ENCODE assay signal across 15 cellular contexts in genomic region chr7:128065872-128066271, GRCh38. TPM values are rescaled to one million over a fixed set of nuclear protein-coding genes. Genes with fewer than 3 reads are reported as not detected.
DNase-seq lines count a peak whose midpoint lies in the region; ATAC-seq and TF ChIP-seq lines count a peak whose summit lies in the region.
"Had no signal": no experiment of that assay in that cellular context is flagged by ENCODE, and none has a peak within 500 bp of the region (broad histone marks: within the 10 kb centered on the region; RNA-seq: fewer than 3 reads in every experiment).

No MANE protein-coding gene starts in this region.

- H3K27me3 Mint-ChIP-seq in activated T-cell treated with anti-CD3 and anti-CD28 coated beads, Interleukin-2, amount 50 U/mL, for 24 hours = no peaks in the 10 kb centered on the region
- H3K27me3 Mint-ChIP-seq in activated T-cell treated with anti-CD3 and anti-CD28 coated beads, Interleukin-2, amount 50 U/mL, for 72 hours (ENCODE audit: low read depth) = no peaks in the 10 kb centered on the region
- peaks cover 3% of the 10 kb centered on the region for H3K27me3 Mint-ChIP-seq in neural progenitor cell (ENCODE audit: insufficient read depth, low read depth)
- H3K27me3 Mint-ChIP-seq: B cell; CD4-positive, alpha-beta memory T cell had no signal

- H3K27me3 ChIP-seq in mesenchymal stem cell (ENCODE audit: control insufficient read depth in 1 of 2, insufficient read depth in 1 of 2, low read length in 2 of 2) = no peaks in the 10 kb centered on the region
- no peaks in the 10 kb centered on the region for H3K27me3 ChIP-seq in neural progenitor cell

- intact Hi-C loops in posterior vena cava (cut with DNase I) = no loop called here

- H4K20me1 ChIP-seq in neural progenitor cell (ENCODE audit: low read depth) = peaks cover 13% of the 10 kb centered on the region

- no peak for ATAC-seq in activated T-cell treated with anti-CD3 and anti-CD28 coated beads, Interleukin-2, amount 50 U/mL, for 72 hours (replicated peaks in 1 of 2)
- ATAC-seq in GM19455 (IDR thresholded peaks at IDR 0.05; ENCODE audit: unreplicated experiment) = no peak

- TF ChIP-seq CTCF in neural progenitor cell (IDR thresholded peaks at IDR 0.05) = no peak

- H3K36me3 Mint-ChIP-seq in activated T-cell treated with anti-CD3 and anti-CD28 coated beads, Interleukin-2, amount 50 U/mL, for 24 hours (ENCODE audit: low read depth) = peaks cover 60% of the 10 kb centered on the region
- peaks cover 0 to 3% of the 10 kb centered on the region in 2 donors for H3K36me3 Mint-ChIP-seq in activated T-cell treated with anti-CD3 and anti-CD28 coated beads, Interleukin-2, amount 50 U/mL, for 72 hours (ENCODE audit: insufficient read depth in 2 of 2)
- peaks cover 2% of the 10 kb centered on the region for H3K36me3 Mint-ChIP-seq in neural progenitor cell

- H2AFZ ChIP-seq in mesenchymal stem cell (ENCODE audit: low read depth, low read length) = no peak overlapping the region
- no peak overlapping the region for H2AFZ ChIP-seq in neural progenitor cell (replicated peaks)

- H3K14ac ChIP-seq in mesenchymal stem cell (ENCODE audit: low read length in 2 of 2) = no peak overlapping the region

- H3K27ac ChIP-seq in cingulate gyrus (ENCODE audit: low read depth, low read length) (peak overlapping the region; percentile 21), mesenchymal stem cell (ENCODE audit: low read length, poor library complexity, severe bottlenecking) (no peak overlapping the region), neural progenitor cell (no peak overlapping the region)

- no peak overlapping the region for H2BK15ac ChIP-seq in mesenchymal stem cell (ENCODE audit: low read depth, poor library complexity, severe bottlenecking)

- no peak overlapping the region for H3K9ac ChIP-seq in mesenchymal stem cell (ENCODE audit: low read length)
- no peak overlapping the region for H3K9ac ChIP-seq in neural progenitor cell

- H3K4me1 ChIP-seq in mesenchymal stem cell (ENCODE audit: control insufficient read depth, insufficient read depth, low read depth, low read length) = peaks cover 26% of the 10 kb centered on the region
- H3K4me1 ChIP-seq in neural progenitor cell = peaks cover 15% of the 10 kb centered on the region

- H2BK12ac ChIP-seq in mesenchymal stem cell (ENCODE audit: low read length in 2 of 2) = no peak overlapping the region

- no peak overlapping the region for H3K4me3 Mint-ChIP-seq in activated T-cell treated with anti-CD3 and anti-CD28 coated beads, Interleukin-2, amount 50 U/mL, for 24 hours
- no peak overlapping the region for H3K4me3 Mint-ChIP-seq in activated T-cell treated with anti-CD3 and anti-CD28 coated beads, Interleukin-2, amount 50 U/mL, for 72 hours
- H3K4me3 Mint-ChIP-seq in neural progenitor cell = no peak overlapping the region
- H3K4me3 Mint-ChIP-seq: B cell; CD4-positive, alpha-beta memory T cell; H9 had no signal

- H4K91ac ChIP-seq in mesenchymal stem cell (ENCODE audit: low read length) = no peak overlapping the region

- no peak overlapping the region for H3K4ac ChIP-seq in mesenchymal stem cell (ENCODE audit: low read depth in 1 of 2, low read length in 2 of 2)

- H3K4me2 ChIP-seq in mesenchymal stem cell (ENCODE audit: low read length, poor library complexity, severe bottlenecking) = no peak overlapping the region
- no peak overlapping the region for H3K4me2 ChIP-seq in neural progenitor cell

- H3K9me3 Mint-ChIP-seq in activated T-cell treated with anti-CD3 and anti-CD28 coated beads, Interleukin-2, amount 50 U/mL, for 24 hours = no peaks in the 10 kb centered on the region
- H3K9me3 Mint-ChIP-seq in activated T-cell treated with anti-CD3 and anti-CD28 coated beads, Interleukin-2, amount 50 U/mL, for 72 hours = no peaks in the 10 kb centered on the region
- no peaks in the 10 kb centered on the region for H3K9me3 Mint-ChIP-seq in neural progenitor cell
- H3K9me3 Mint-ChIP-seq: CD4-positive, alpha-beta memory T cell; H9 had no signal

- H3K18ac ChIP-seq in mesenchymal stem cell (ENCODE audit: low read depth in 1 of 2, low read length in 2 of 2) = no peak overlapping the region

- no peak overlapping the region for H2BK5ac ChIP-seq in mesenchymal stem cell (ENCODE audit: low read depth, low read length, poor library complexity, severe bottlenecking)

- 70% methylated on average over 7 of the region's 7 CpGs for WGBS in mesenchymal stem cell

- no peak overlapping the region for H2BK120ac ChIP-seq in mesenchymal stem cell (ENCODE audit: low read depth, low read length)

- no peaks in the 10 kb centered on the region for H3K79me2 ChIP-seq in neural progenitor cell (ENCODE audit: low read depth)

- H3K79me1 ChIP-seq in mesenchymal stem cell (replicated peaks; ENCODE audit: low read length, poor library complexity, severe bottlenecking) = peaks cover 39% of the 10 kb centered on the region

- DNase-seq in activated T-cell treated with anti-CD3 and anti-CD28 coated beads, Interleukin-2, amount 50 U/mL, for 24 hours = no peak
- no peak for DNase-seq in activated T-cell treated with anti-CD3 and anti-CD28 coated beads, Interleukin-2, amount 50 U/mL, for 72 hours
- DNase-seq in mesenchymal stem cell = peak; percentile 37
- no peak for DNase-seq in neural progenitor cell (ENCODE audit: low spot score)
- no peak for DNase-seq in UCSD-AML1 (lab: John Stamatoyannopoulos, UW; ENCODE audit: unreplicated experiment)
- no peak for DNase-seq in posterior vena cava (ENCODE audit: low spot score)
- DNase-seq: 8988T; CD4-positive, alpha-beta memory T cell; DMS79; GOT3; H9 had no signal

- H4K8ac ChIP-seq in mesenchymal stem cell (ENCODE audit: low read length) = no peak overlapping the region

- peaks cover 3% of the 10 kb centered on the region for H3F3A ChIP-seq in neural progenitor cell (ENCODE audit: low read depth)

- no peak overlapping the region for H3K4me3 ChIP-seq in mesenchymal stem cell (ENCODE audit: insufficient read depth in 1 of 2, low read depth in 1 of 2, low read length in 2 of 2)
- no peak overlapping the region for H3K4me3 ChIP-seq in neural progenitor cell

- H3K23ac ChIP-seq in mesenchymal stem cell (ENCODE audit: low read length in 2 of 2) = no peak overlapping the region

- no peaks in the 10 kb centered on the region for H3K9me3 ChIP-seq in mesenchymal stem cell (ENCODE audit: control insufficient read depth, low read length)
- H3K9me3 ChIP-seq in neural progenitor cell (ENCODE audit: low read depth) = no peaks in the 10 kb centered on the region

- H3K27ac Mint-ChIP-seq in activated T-cell treated with anti-CD3 and anti-CD28 coated beads, Interleukin-2, amount 50 U/mL, for 24 hours = peak overlapping the region; percentile 38
- H3K27ac Mint-ChIP-seq in activated T-cell treated with anti-CD3 and anti-CD28 coated beads, Interleukin-2, amount 50 U/mL, for 72 hours = no peak overlapping the region
- H3K27ac Mint-ChIP-seq in neural progenitor cell = no peak overlapping the region
- H3K27ac Mint-ChIP-seq: B cell; CD4-positive, alpha-beta memory T cell; H9 had no signal

- H2AK5ac ChIP-seq in mesenchymal stem cell (ENCODE audit: low read length, severe bottlenecking) = no peak overlapping the region

- H3K36me3 ChIP-seq in mesenchymal stem cell (ENCODE audit: control insufficient read depth in 1 of 2, insufficient read depth in 2 of 2, low read depth in 1 of 2, low read length in 2 of 2) = peaks cover 15 to 34% of the 10 kb centered on the region in 2 experiments
- H3K36me3 ChIP-seq in neural progenitor cell = no peaks in the 10 kb centered on the region

- H3K4me1 Mint-ChIP-seq in activated T-cell treated with anti-CD3 and anti-CD28 coated beads, Interleukin-2, amount 50 U/mL, for 24 hours (ENCODE audit: low read depth) = peaks cover 24% of the 10 kb centered on the region
- H3K4me1 Mint-ChIP-seq in activated T-cell treated with anti-CD3 and anti-CD28 coated beads, Interleukin-2, amount 50 U/mL, for 72 hours (ENCODE audit: low read depth) = peaks cover 32% of the 10 kb centered on the region
- peaks cover 26% of the 10 kb centered on the region for H3K4me1 Mint-ChIP-seq in neural progenitor cell
- H3K4me1 Mint-ChIP-seq: B cell had no signal

RNA-seq across cellular contexts. Expression of gene LRRC4, which starts 34.6 kb away (rescaled TPM):
- under 1 TPM in 1 of 2 donors, not detected in 1; 0.53 TPM for total RNA-seq in activated T-cell treated with anti-CD3 and anti-CD28 coated beads, Interleukin-2, amount 50 U/mL, for 72 hours
- polyA plus RNA-seq in mesenchymal stem cell (2013, experiment 1 of 2) = 0.23 TPM
- polyA plus RNA-seq in mesenchymal stem cell (2013, experiment 2 of 2) = 0.14 TPM
- total RNA-seq in neural progenitor cell (ENCODE audit: low replicate concordance) (19.8 and 26.9 TPM in 2 replicates), posterior vena cava (1 to 10 TPM; 3.4 to 7.3 TPM)
- total RNA-seq: CD4-positive, alpha-beta memory T cell; HT-29 had no signal
- polyA plus RNA-seq: CD4-positive, alpha-beta memory T cell had no signal
